25 cellular contexts compared by ENCODE assay signal in the genomic region with DNA sequence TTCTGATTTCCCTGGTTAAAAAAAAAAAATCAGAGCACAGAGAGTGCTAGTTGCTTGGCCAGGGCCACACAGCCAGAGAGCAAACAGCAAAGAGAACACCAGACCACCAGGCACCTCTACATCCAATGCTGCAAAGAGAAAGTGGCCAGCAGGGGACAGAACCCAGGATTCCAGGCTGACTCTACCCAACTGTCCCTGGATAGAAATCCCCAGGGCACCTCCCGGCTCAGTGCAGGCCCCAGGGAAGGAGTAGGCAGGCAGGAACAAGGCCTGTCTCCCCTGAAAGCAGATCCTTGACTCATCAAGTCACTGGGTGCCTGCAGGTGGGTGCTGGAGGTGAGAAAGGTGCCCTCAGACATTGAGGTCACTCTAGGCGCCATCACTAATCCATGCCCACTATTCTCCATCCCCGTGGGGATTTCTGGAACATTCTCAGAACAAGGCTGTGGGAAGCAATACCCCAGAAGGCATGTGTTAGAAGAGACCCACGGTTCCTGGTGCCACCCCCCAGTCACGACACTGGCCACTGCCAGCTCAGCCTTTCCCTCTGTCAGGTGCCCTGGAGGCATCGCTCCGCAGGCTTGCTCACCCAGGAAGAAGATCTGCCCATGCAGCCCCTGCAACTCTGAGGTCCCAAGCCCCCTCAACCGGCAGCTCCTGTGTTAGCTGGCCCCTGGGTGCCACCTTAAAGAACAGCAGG.
"Had no signal": no experiment of that assay in that cellular context is flagged by ENCODE, and none has a peak within 500 bp of the region (broad histone marks: within the 10 kb centered on the region; RNA-seq: fewer than 3 reads in every experiment).

No MANE protein-coding gene starts in this region.

- H3K4me1 Mint-ChIP-seq: activated B cell treated with CpG ODN at 0.5 μM for 24 hours; activated CD4-positive, alpha-beta T cell treated with anti-CD3 and anti-CD28 coated beads, Interleukin-2, amount 10 ng/mL, durations not matched to agents 24 days and 14 days; activated naive CD8-positive, alpha-beta T cell treated with anti-CD3 and anti-CD28 coated beads, Interleukin-2, amount 50 U/mL, for 24 hours had no signal

- H3K36me3 Mint-ChIP-seq: activated naive CD4-positive, alpha-beta T cell treated with anti-CD3 and anti-CD28 coated beads, Interleukin-2, amount 50 U/mL, for 72 hours had no signal

- H3K4me3 Mint-ChIP-seq: activated B cell treated with CpG ODN at 0.5 μM for 24 hours; activated CD4-positive, alpha-beta T cell treated with anti-CD3 and anti-CD28 coated beads, Interleukin-2, amount 10 ng/mL, durations not matched to agents 24 days and 14 days; activated naive CD8-positive, alpha-beta T cell treated with anti-CD3 and anti-CD28 coated beads, Interleukin-2, amount 50 U/mL, for 24 hours; activated T-cell treated with anti-CD3 and anti-CD28 coated beads, Interleukin-2, amount 50 U/mL, for 4 hours; T-helper 1 cell treated with Interleukin-12 subunit alpha and Interleukin-12 subunit beta and Interleukin-4 antibody, amounts not matched to agents 30 μg/mL and 1 μg/mL, for 36 hours had no signal

- DNase-seq: activated B cell treated with CpG ODN at 0.5 μM for 24 hours; activated CD4-positive, alpha-beta T cell treated with anti-CD3 and anti-CD28 coated beads for 1 hour; activated CD4-positive, alpha-beta T cell treated with anti-CD3 and anti-CD28 coated beads, Interleukin-2, amount 10 ng/mL, durations not matched to agents 24 days and 14 days; activated CD4-positive, alpha-beta T cell treated with anti-CD3 and anti-CD28 coated beads, Interleukin-2, amount 50 U/mL, for 48 hours; activated CD8-positive, alpha-beta memory T cell treated with anti-CD3 and anti-CD28 coated beads for 24 hours; activated effector memory CD4-positive, alpha-beta T cell treated with anti-CD3 and anti-CD28 coated beads, Interleukin-2, amount 50 U/mL, for 16 hours; activated naive CD4-positive, alpha-beta T cell treated with Interleukin-2 at 50 U/mL for 16 hours; activated naive CD8-positive, alpha-beta T cell treated with anti-CD3 and anti-CD28 coated beads, Interleukin-2, amount 50 U/mL, for 24 hours; activated T-cell treated with anti-CD3 and anti-CD28 coated beads, Interleukin-2, amount 50 U/mL, for 4 hours; amniotic stem cell; body of pancreas; central memory CD4-positive, alpha-beta T cell; Kasumi-1; NCI-H1048; NCI-H146; NCI-H187 treated with DMSO at 0.1 percent for 48 hours; NCI-H2081 treated with DMSO at 0.1 percent for 48 hours; NCI-H446; NCI-H524; PC-3; SHP77 treated with DMSO at 0.1 percent for 48 hours had no signal

- ATAC-seq: activated naive CD4-positive, alpha-beta T cell treated with anti-CD3 and anti-CD28 coated beads, Interleukin-2, amount 50 U/mL, for 72 hours; activated naive CD8-positive, alpha-beta T cell treated with anti-CD3 and anti-CD28 coated beads, Interleukin-2, amount 50 U/mL, for 24 hours; activated T-cell treated with anti-CD3 and anti-CD28 coated beads, Interleukin-2, amount 50 U/mL, for 4 hours; body of pancreas; PC-3 had no signal

- H3K4me1 ChIP-seq: ascending aorta, body of pancreas had no signal

- H3K27ac Mint-ChIP-seq: activated B cell treated with CpG ODN at 0.5 μM for 24 hours; activated CD4-positive, alpha-beta T cell treated with anti-CD3 and anti-CD28 coated beads, Interleukin-2, amount 10 ng/mL, durations not matched to agents 24 days and 14 days; activated naive CD4-positive, alpha-beta T cell treated with anti-CD3 and anti-CD28 coated beads, Interleukin-2, amount 50 U/mL, for 72 hours; activated naive CD8-positive, alpha-beta T cell treated with anti-CD3 and anti-CD28 coated beads, Interleukin-2, amount 50 U/mL, for 24 hours; T-helper 1 cell treated with Interleukin-12 subunit alpha and Interleukin-12 subunit beta and Interleukin-4 antibody, amounts not matched to agents 30 μg/mL and 1 μg/mL, for 36 hours had no signal

- H3K27ac ChIP-seq: ascending aorta, body of pancreas had no signal

- H3K27me3 Mint-ChIP-seq: activated B cell treated with CpG ODN at 0.5 μM for 24 hours; activated CD4-positive, alpha-beta T cell treated with anti-CD3 and anti-CD28 coated beads, Interleukin-2, amount 10 ng/mL, durations not matched to agents 24 days and 14 days; activated naive CD8-positive, alpha-beta T cell treated with anti-CD3 and anti-CD28 coated beads, Interleukin-2, amount 50 U/mL, for 24 hours had no signal

- H3K9me3 ChIP-seq: ascending aorta, body of pancreas had no signal

- FAIRE-seq: bronchial epithelial cell had no signal

- H3K9me3 Mint-ChIP-seq: activated B cell treated with CpG ODN at 0.5 μM for 24 hours; activated CD4-positive, alpha-beta T cell treated with anti-CD3 and anti-CD28 coated beads, Interleukin-2, amount 10 ng/mL, durations not matched to agents 24 days and 14 days; activated naive CD4-positive, alpha-beta T cell treated with anti-CD3 and anti-CD28 coated beads, Interleukin-2, amount 50 U/mL, for 72 hours; activated naive CD8-positive, alpha-beta T cell treated with anti-CD3 and anti-CD28 coated beads, Interleukin-2, amount 50 U/mL, for 24 hours; activated T-cell treated with anti-CD3 and anti-CD28 coated beads, Interleukin-2, amount 50 U/mL, for 4 hours; T-helper 1 cell treated with Interleukin-12 subunit alpha and Interleukin-12 subunit beta and Interleukin-4 antibody, amounts not matched to agents 30 μg/mL and 1 μg/mL, for 36 hours had no signal

- H3K36me3 ChIP-seq: ascending aorta had no signal

- H3K4me3 ChIP-seq: ascending aorta, body of pancreas had no signal

- H3K27me3 ChIP-seq: ascending aorta, body of pancreas had no signal
